Comparison of ENCODE assay signal across 9 cellular contexts in genomic region chr19:4130635-4131438, GRCh38. TPM values are rescaled to one million over a fixed set of nuclear protein-coding genes. Genes with fewer than 3 reads are reported as not detected.
DNase-seq lines count a peak whose midpoint lies in the region; ATAC-seq and TF ChIP-seq lines count a peak whose summit lies in the region.
"Had no signal": no experiment of that assay in that cellular context is flagged by ENCODE, and none has a peak within 500 bp of the region (broad histone marks: within the 10 kb centered on the region; RNA-seq: fewer than 3 reads in every experiment).

No MANE protein-coding gene starts in this region.

- ATAC-seq in RWPE2 (ENCODE audit: low read depth): peak; percentile 44; the same call in 1 of the 3 replicates
- ATAC-seq in gastrocnemius medialis: peak; percentile 71 to 79
- ATAC-seq in effector memory CD8-positive, alpha-beta T cell (replicated peaks): no peak

- H3K9me3 ChIP-seq in GM23248 (ENCODE audit: low read depth) (no peaks in the 10 kb centered on the region), RWPE2 (ENCODE audit: severe bottlenecking) (no peaks in the 10 kb centered on the region), fibroblast of lung (ENCODE audit: control insufficient read depth, insufficient read depth, low read depth, low read length) (no peaks in the 10 kb centered on the region), gastrocnemius medialis (no peaks in the 10 kb centered on the region)

- DNase-seq in GM23248 (peak; percentile 71), RWPE2 (ENCODE audit: low spot score) (no peak), fibroblast of lung (ENCODE audit: low read depth in 2 of 2) (peak; percentile 80 to 85), gastrocnemius medialis (no peak), NCI-H2081 treated with DMSO at 0.1 percent for 48 hours (lab: John Stamatoyannopoulos, UW) (no peak), NCI-H2081 (lab: John Stamatoyannopoulos, UW) (no peak)
- DNase-seq in effector memory CD8-positive, alpha-beta T cell: no peak
- DNase-seq in activated naive CD4-positive, alpha-beta T cell treated with anti-CD3 and anti-CD28 coated beads, Interleukin-2, amount 50 U/mL, for 16 hours: no peak
- DNase-seq: naive B cell had no signal

- peaks cover 9% of the 10 kb centered on the region for H3F3A ChIP-seq in GM23248 (ENCODE audit: insufficient read depth)

- in situ Hi-C loops in GM23248 (cut with MboI) (no loop called here), gastrocnemius medialis (cut with MboI; ENCODE audit: low sequenced_read_pairs in 4 of 4) (loop anchor here in 2 of 4 donors (10.0 to 25.0 kb wide), 2 partner anchors 119 to 136 kb away; partner anchors contain the start of gene PIAS4 (in 1 of the 2))

- no peak overlapping the region for H3K4me3 Mint-ChIP-seq in effector memory CD8-positive, alpha-beta T cell
- H3K4me3 Mint-ChIP-seq: naive B cell had no signal

- H3K36me3 ChIP-seq in GM23248 (ENCODE audit: low read depth) (no peaks in the 10 kb centered on the region), RWPE2 (ENCODE audit: low read depth) (no peaks in the 10 kb centered on the region), fibroblast of lung (ENCODE audit: control insufficient read depth, insufficient read depth, low read length) (no peaks in the 10 kb centered on the region), gastrocnemius medialis (no peaks in the 10 kb centered on the region)

- peaks cover 3% of the 10 kb centered on the region for H3K36me3 Mint-ChIP-seq in effector memory CD8-positive, alpha-beta T cell (ENCODE audit: insufficient read depth)
- H3K36me3 Mint-ChIP-seq: naive B cell had no signal

- H3K9me2 ChIP-seq in GM23248 (ENCODE audit: insufficient read depth): no peaks in the 10 kb centered on the region

- H3K27me3 Mint-ChIP-seq in effector memory CD8-positive, alpha-beta T cell: peaks cover 5 to 9% of the 10 kb centered on the region in 2 donors

- peak overlapping the region; percentile 37 for H2AFZ ChIP-seq in GM23248
- peak overlapping the region; percentile 15 for H2AFZ ChIP-seq in fibroblast of lung (ENCODE audit: low read length)

- peak overlapping the region; percentile 10 for H3K4me2 ChIP-seq in GM23248 (ENCODE audit: unreplicated experiment)
- H3K4me2 ChIP-seq in fibroblast of lung (ENCODE audit: extremely low read depth, insufficient read depth, low read length): peak overlapping the region; percentile 51

- H3K9me3 Mint-ChIP-seq in effector memory CD8-positive, alpha-beta T cell: no peaks in the 10 kb centered on the region
- H3K9me3 Mint-ChIP-seq: naive B cell had no signal

- H3K4me1 Mint-ChIP-seq in effector memory CD8-positive, alpha-beta T cell (ENCODE audit: low read depth in 2 of 2): no peaks in the 10 kb centered on the region
- H3K4me1 Mint-ChIP-seq: naive B cell had no signal

- no peak for TF ChIP-seq POLR2A in gastrocnemius medialis (IDR thresholded peaks at IDR 0.05)

- intact Hi-C loops in gastrocnemius medialis (cut with DNase I; ENCODE audit: low total_unique reads): no loop called here

- peaks cover 14% of the 10 kb centered on the region; the same call in 1 of the 2 replicates for H3K4me1 ChIP-seq in GM23248 (ENCODE audit: insufficient read depth)
- H3K4me1 ChIP-seq in RWPE2 (ENCODE audit: insufficient read depth, poor library complexity, severe bottlenecking): peaks cover 11% of the 10 kb centered on the region
- peaks cover 2% of the 10 kb centered on the region for H3K4me1 ChIP-seq in fibroblast of lung (ENCODE audit: control insufficient read depth, extremely low read depth, insufficient read depth, low read length)
- peaks cover 0 to 8% of the 10 kb centered on the region in 2 donors for H3K4me1 ChIP-seq in gastrocnemius medialis

- H3K27ac ChIP-seq in GM23248 (peak overlapping the region; percentile 39), RWPE2 (ENCODE audit: poor library complexity, severe bottlenecking) (peak overlapping the region; percentile 58), fibroblast of lung (ENCODE audit: insufficient read depth, low read length) (peak overlapping the region; percentile 76), gastrocnemius medialis (peak overlapping the region; percentile 31 to 72 (median 52))

- H4K20me1 ChIP-seq in GM23248 (ENCODE audit: insufficient read depth) (no peaks in the 10 kb centered on the region), fibroblast of lung (ENCODE audit: control insufficient read depth, extremely low read depth, insufficient read depth, low read length) (no peaks in the 10 kb centered on the region)

- no peak overlapping the region for H3K27ac Mint-ChIP-seq in effector memory CD8-positive, alpha-beta T cell
- H3K27ac Mint-ChIP-seq: naive B cell had no signal

- TF ChIP-seq CTCF in RWPE2 (IDR thresholded peaks at IDR 0.05; ENCODE audit: poor library complexity, severe bottlenecking): no peak
- no peak for TF ChIP-seq CTCF in fibroblast of lung (conservative IDR thresholded peaks at IDR 0.05 in 1 of 2, IDR thresholded peaks at IDR 0.05 in 1 of 2; ENCODE audit: low read depth in 1 of 2, low read length in 2 of 2)
- no peak for TF ChIP-seq CTCF in gastrocnemius medialis (IDR thresholded peaks at IDR 0.05 in 4 of 5, conservative IDR thresholded peaks at IDR 0.05 in 1 of 5)

- no peaks in the 10 kb centered on the region for H3K79me2 ChIP-seq in GM23248 (ENCODE audit: insufficient read depth)
- H3K79me2 ChIP-seq in fibroblast of lung (ENCODE audit: control insufficient read depth, insufficient read depth, low read length): no peaks in the 10 kb centered on the region

- H3K4me3 ChIP-seq in GM23248 (no peak overlapping the region; the same call in 1 of the 2 replicates), RWPE2 (ENCODE audit: severe bottlenecking) (no peak overlapping the region), fibroblast of lung (replicated peaks in 1 of 4; ENCODE audit: control extremely low read depth in 1 of 4, insufficient read depth in 1 of 4, low read depth in 3 of 4, low read length in 4 of 4) (no peak overlapping the region), gastrocnemius medialis (peak overlapping the region in 2 of 4 donors; percentile 5 to 11)

- 34 to 40% methylated on average over 10 of the region's 10 CpGs for WGBS in GM23248 (ENCODE audit: low coverage in 1 of 2, low lambda C conversion rate in 2 of 2, missing lambda C conversion rate in 2 of 2), 2 experiments

- H3K27me3 ChIP-seq in GM23248 (replicated peaks; ENCODE audit: insufficient read depth) (no peaks in the 10 kb centered on the region), RWPE2 (ENCODE audit: insufficient read depth, poor library complexity, severe bottlenecking) (no peaks in the 10 kb centered on the region), fibroblast of lung (ENCODE audit: control insufficient read depth, insufficient read depth, low read length) (no peaks in the 10 kb centered on the region), gastrocnemius medialis (no peaks in the 10 kb centered on the region)

- H3K9ac ChIP-seq in GM23248 (no peak overlapping the region), fibroblast of lung (ENCODE audit: insufficient read depth, low read length) (no peak overlapping the region)

RNA-seq across cellular contexts. Expression of gene MAP2K2, which starts 6.9 kb away (rescaled TPM):
- total RNA-seq in GM23248 (2014; rRNA removed; shearing (Covaris generic)): 162 and 212 TPM in 2 replicates
- 32.3 and 47.0 TPM in 2 replicates for polyA plus RNA-seq in GM23248 (2016; fragmentation: Nextera tagmentation; extraction: Ambion mirVana)
- 159 and 177 TPM in 2 replicates for total RNA-seq in fibroblast of lung
- polyA plus RNA-seq in fibroblast of lung: 61.6 and 100 TPM in 2 replicates
- polyA plus RNA-seq in fibroblast of lung (2012): 140 and 227 TPM in 2 replicates
- polyA minus RNA-seq in fibroblast of lung (ENCODE audit: low replicate concordance): 149 and 158 TPM in 2 replicates
- 100 to 1,000 TPM; 101 to 207 (median 138) TPM for total RNA-seq in gastrocnemius medialis

RNA-seq across cellular contexts. Expression of gene CREB3L3, which starts 22.6 kb away (rescaled TPM):
- not detected in 2 replicates for total RNA-seq in GM23248 (2014; rRNA removed; shearing (Covaris generic))
- polyA plus RNA-seq in GM23248 (2016; fragmentation: Nextera tagmentation; extraction: Ambion mirVana): not detected in 2 replicates
- total RNA-seq in fibroblast of lung: 0.17 TPM in 1 of 2 replicates, not detected in the other
- polyA plus RNA-seq in fibroblast of lung: not detected in 2 replicates
- polyA plus RNA-seq in fibroblast of lung (2012): not detected in 2 replicates
- not detected in 2 replicates for polyA minus RNA-seq in fibroblast of lung (ENCODE audit: low replicate concordance)
- 1 to 10 TPM in 1 of 4 donors, under 1 TPM in 1, not detected in 2; 0.10 to 1.0 TPM for total RNA-seq in gastrocnemius medialis

RNA-seq across cellular contexts. Expression of gene SIRT6, which starts 51.5 kb away (rescaled TPM):
- total RNA-seq in GM23248 (2014; rRNA removed; shearing (Covaris generic)): 12.0 and 14.4 TPM in 2 replicates
- polyA plus RNA-seq in GM23248 (2016; fragmentation: Nextera tagmentation; extraction: Ambion mirVana): 19.6 and 20.0 TPM in 2 replicates
- total RNA-seq in fibroblast of lung: 9.2 and 10.0 TPM in 2 replicates
- 8.8 and 11.0 TPM in 2 replicates for polyA plus RNA-seq in fibroblast of lung
- polyA plus RNA-seq in fibroblast of lung (2012): 12.0 and 18.6 TPM in 2 replicates
- polyA minus RNA-seq in fibroblast of lung (ENCODE audit: low replicate concordance): 4.7 and 7.3 TPM in 2 replicates
- 10 to 100 TPM; 11.7 to 25.7 (median 13.7) TPM for total RNA-seq in gastrocnemius medialis

RNA-seq across cellular contexts. Expression of gene ANKRD24, which starts 51.7 kb away (rescaled TPM):
- 0.54 and 3.3 TPM in 2 replicates for total RNA-seq in GM23248 (2014; rRNA removed; shearing (Covaris generic))
- polyA plus RNA-seq in GM23248 (2016; fragmentation: Nextera tagmentation; extraction: Ambion mirVana) (0.14 and 0.46 TPM in 2 replicates), fibroblast of lung (0.09 and 0.14 TPM in 2 replicates)
- total RNA-seq in fibroblast of lung (2.3 and 2.6 TPM in 2 replicates), gastrocnemius medialis (1 to 10 TPM in 1 of 4 donors, under 1 TPM in 3; 0.13 to 3.0 (median 0.45) TPM)
- polyA plus RNA-seq in fibroblast of lung (2012): 0.17 and 0.26 TPM in 2 replicates
- polyA minus RNA-seq in fibroblast of lung (ENCODE audit: low replicate concordance): 3.6 TPM in 1 of 2 replicates, not detected in the other

Comparison
In these comparisons a context has a peak if more than half of its experiments do, and no peak if none do; other contexts are left out.
1. DNase-seq: peak in GM23248 (single experiment) and fibroblast of lung (2 of 2); none in RWPE2 (single experiment), gastrocnemius medialis (0 of 2), NCI-H2081 treated with DMSO at 0.1 percent for 48 hours (single experiment), NCI-H2081 (0 of 2), effector memory CD8-positive, alpha-beta T cell (0 of 3) and activated naive CD4-positive, alpha-beta T cell treated with anti-CD3 and anti-CD28 coated beads, Interleukin-2, amount 50 U/mL, for 16 hours (single experiment).
2. Peak in every context shown above with its lines, with median percentiles within 50 percentile points of each other: H3K27ac ChIP-seq.